Comparison of ENCODE assay signal across 33 cellular contexts in genomic region chr12:63133981-63134380, GRCh38. TPM values are rescaled to one million over a fixed set of nuclear protein-coding genes. Genes with fewer than 3 reads are reported as not detected.
"Had no signal": no experiment of that assay in that cellular context is flagged by ENCODE, and none has a peak within 500 bp of the region (broad histone marks: within the 10 kb centered on the region; RNA-seq: fewer than 3 reads in every experiment).

No MANE protein-coding gene starts in this region.

- DNase-seq: activated effector memory CD4-positive, alpha-beta T cell treated with anti-CD3 and anti-CD28 coated beads, Interleukin-2, amount 50 U/mL, for 16 hours; activated effector memory CD4-positive, alpha-beta T cell treated with Interleukin-2 at 50 U/mL for 16 hours; activated gamma-delta T cell; activated gamma-delta T cell treated with Interleukin-2 at 50 U/mL for 16 hours; activated naive CD4-positive, alpha-beta T cell; activated naive CD4-positive, alpha-beta T cell treated with anti-CD3 and anti-CD28 coated beads for 36 hours; activated naive CD4-positive, alpha-beta T cell treated with anti-CD3 and anti-CD28 coated beads, Interleukin-2, amount 10 ng/mL, durations not matched to agents 7 days and 5 days; activated naive CD4-positive, alpha-beta T cell treated with anti-CD3 and anti-CD28 coated beads, Interleukin-2, amount 50 U/mL, for 16 hours; activated naive CD4-positive, alpha-beta T cell treated with Interleukin-2 at 50 U/mL for 16 hours; activated naive CD8-positive, alpha-beta T cell treated with anti-CD3 and anti-CD28 coated beads for 36 hours; activated naive CD8-positive, alpha-beta T cell treated with anti-CD3 and anti-CD28 coated beads, Interleukin-2, amount 10 ng/mL, durations not matched to agents 7 days and 5 days; activated naive CD8-positive, alpha-beta T cell treated with anti-CD3 and anti-CD28 coated beads, Interleukin-2, amount 50 U/mL, for 24 hours; activated T-cell treated with anti-CD3 and anti-CD28 coated beads, Interleukin-2, amount 50 U/mL, for 1 hour; activated T-cell treated with anti-CD3 and anti-CD28 coated beads, Interleukin-2, amount 50 U/mL, for 24 hours; activated T-cell treated with anti-CD3 and anti-CD28 coated beads, Interleukin-2, amount 50 U/mL, for 4 hours; activated T-cell treated with anti-CD3 and anti-CD28 coated beads, Interleukin-2, amount 50 U/mL, for 48 hours; activated T-cell treated with anti-CD3 and anti-CD28 coated beads, Interleukin-2, amount 50 U/mL, for 72 hours; adrenal gland; amniotic stem cell; amygdala; anterior cingulate cortex; aorta; body of pancreas; brain microvascular endothelial cell; caudate nucleus; central memory CD4-positive, alpha-beta T cell; cerebellar nuclear complex had no signal

- ATAC-seq: activated naive CD4-positive, alpha-beta T cell treated with anti-CD3 and anti-CD28 coated beads, Interleukin-2, amount 50 U/mL, for 72 hours; activated naive CD8-positive, alpha-beta T cell treated with anti-CD3 and anti-CD28 coated beads, Interleukin-2, amount 50 U/mL, for 24 hours; activated T-cell treated with anti-CD3 and anti-CD28 coated beads, Interleukin-2, amount 50 U/mL, for 4 hours; activated T-cell treated with anti-CD3 and anti-CD28 coated beads, Interleukin-2, amount 50 U/mL, for 72 hours; activated T-helper 17 cell treated with anti-CD3 and anti-CD28 coated beads, Interleukin-2, amount 50 U/mL, for 72 hours; body of pancreas had no signal

RNA-seq across cellular contexts. Expression of gene AVPR1A, which starts 17.0 kb away (rescaled TPM):
- total RNA-seq: activated naive CD4-positive, alpha-beta T cell treated with anti-CD3 and anti-CD28 coated beads for 36 hours; activated naive CD4-positive, alpha-beta T cell treated with anti-CD3 and anti-CD28 coated beads, Interleukin-2, amount 50 U/mL, for 72 hours; activated naive CD8-positive, alpha-beta T cell treated with anti-CD3 and anti-CD28 coated beads for 36 hours; activated naive CD8-positive, alpha-beta T cell treated with anti-CD3 and anti-CD28 coated beads, Interleukin-2, amount 10 ng/mL, durations not matched to agents 7 days and 5 days; activated T-cell treated with anti-CD3 and anti-CD28 coated beads, Interleukin-2, amount 50 U/mL, for 72 hours; activated T-helper 1 cell treated with anti-CD3 and anti-CD28 coated beads, Interleukin-12 subunit alpha, Interleukin-12 subunit beta, Interleukin-2, Interleukin-4 antibody, amounts not matched to agents 30 ng/mL and 10 ng/mL and 1 ng/mL, durations not matched to agents 14 hours and 24 hours and 36 hours; activated T-helper 17 cell treated with anti-CD3 and anti-CD28 coated beads, Interleukin-2, amount 50 U/mL, for 72 hours; activated T-helper 2 cell treated with anti-CD3 and anti-CD28 coated beads, Interferon-gamma antibody, Interleukin-2, Interleukin-4, amounts not matched to agents 10 μg/mL and 5 μg/mL and 100 μg/mL, durations not matched to agents 14 hours and 24 hours and 36 hours; bronchial epithelial cell; cardiac muscle cell had no signal
